Comparison of ENCODE assay signal across 28 cellular contexts in genomic region chr11:9357041-9357440, GRCh38.
"Had no signal": no experiment of that assay in that cellular context is flagged by ENCODE, and none has a peak within 500 bp of the region (broad histone marks: within the 10 kb centered on the region; RNA-seq: fewer than 3 reads in every experiment).

No MANE protein-coding gene starts in this region.

- H3K4me3 ChIP-seq: adrenal gland, body of pancreas, heart right ventricle, left lung, lower lobe of right lung, mucosa of descending colon, right atrium auricular region, smooth muscle cell, stomach, thyroid gland, upper lobe of right lung had no signal

- H3K27ac Mint-ChIP-seq: activated CD4-positive, alpha-beta T cell treated with anti-CD3 and anti-CD28 coated beads for 36 hours; activated CD8-positive, alpha-beta memory T cell treated with anti-CD3 and anti-CD28 coated beads, Interleukin-2, amount 10 ng/mL, durations not matched to agents 7 days and 5 days; activated CD8-positive, alpha-beta T cell treated with anti-CD3 and anti-CD28 coated beads, Interleukin-2, amount 10 ng/mL, durations not matched to agents 7 days and 5 days; activated naive CD8-positive, alpha-beta T cell treated with anti-CD3 and anti-CD28 coated beads for 36 hours; activated T-cell treated with anti-CD3 and anti-CD28 coated beads, Interleukin-2, amount 50 U/mL, for 72 hours; effector memory CD8-positive, alpha-beta T cell; natural killer cell treated with Interleukin-12 subunit alpha and Interleukin-12 subunit beta and Interleukin-15 and Interleukin-18, amount 100 ng/mL, for 72 hours; stimulated activated naive B cell treated with anti-CD40 and anti-IgM and Interleukin-4, amounts not matched to agents 10 μg/mL and 1 μg/mL and 100 μg/mL, for 72 hours; T-helper 2 cell treated with Interferon-gamma antibody and Interleukin-4, amounts not matched to agents 5 μg/mL and 100 μg/mL, for 36 hours had no signal

- H3K4me2 ChIP-seq: smooth muscle cell had no signal

- H3K27ac ChIP-seq: adrenal gland, body of pancreas, heart right ventricle, left lung, lower lobe of right lung, right atrium auricular region, stomach, thyroid gland, upper lobe of right lung had no signal

- H3K27me3 ChIP-seq: adrenal gland, body of pancreas, heart right ventricle, left lung, right atrium auricular region, stomach, thyroid gland, upper lobe of right lung had no signal

- H3K9me3 ChIP-seq: adrenal gland, body of pancreas, heart right ventricle, left lung, lower lobe of right lung, mucosa of descending colon, right atrium auricular region, stomach, thyroid gland, upper lobe of right lung had no signal

- H3K36me3 Mint-ChIP-seq: activated CD8-positive, alpha-beta memory T cell treated with anti-CD3 and anti-CD28 coated beads, Interleukin-2, amount 10 ng/mL, durations not matched to agents 7 days and 5 days; activated naive CD8-positive, alpha-beta T cell treated with anti-CD3 and anti-CD28 coated beads for 36 hours; natural killer cell treated with Interleukin-12 subunit alpha and Interleukin-12 subunit beta and Interleukin-15 and Interleukin-18, amount 100 ng/mL, for 72 hours; stimulated activated naive B cell treated with anti-CD40 and anti-IgM and Interleukin-4, amounts not matched to agents 10 μg/mL and 1 μg/mL and 100 μg/mL, for 72 hours had no signal

- H3K27me3 Mint-ChIP-seq: activated CD4-positive, alpha-beta T cell treated with anti-CD3 and anti-CD28 coated beads for 36 hours; activated naive CD8-positive, alpha-beta T cell treated with anti-CD3 and anti-CD28 coated beads for 36 hours; effector memory CD8-positive, alpha-beta T cell; natural killer cell treated with Interleukin-12 subunit alpha and Interleukin-12 subunit beta and Interleukin-15 and Interleukin-18, amount 100 ng/mL, for 72 hours; stimulated activated naive B cell treated with anti-CD40 and anti-IgM and Interleukin-4, amounts not matched to agents 10 μg/mL and 1 μg/mL and 100 μg/mL, for 72 hours had no signal

- H3K9me3 Mint-ChIP-seq: activated naive CD8-positive, alpha-beta T cell treated with anti-CD3 and anti-CD28 coated beads for 36 hours; activated T-cell treated with anti-CD3 and anti-CD28 coated beads, Interleukin-2, amount 50 U/mL, for 72 hours; effector memory CD8-positive, alpha-beta T cell; natural killer cell treated with Interleukin-12 subunit alpha and Interleukin-12 subunit beta and Interleukin-15 and Interleukin-18, amount 100 ng/mL, for 72 hours; stimulated activated naive B cell treated with anti-CD40 and anti-IgM and Interleukin-4, amounts not matched to agents 10 μg/mL and 1 μg/mL and 100 μg/mL, for 72 hours; T-helper 2 cell treated with Interferon-gamma antibody and Interleukin-4, amounts not matched to agents 5 μg/mL and 100 μg/mL, for 36 hours had no signal

- H3K36me3 ChIP-seq: adrenal gland, heart right ventricle, left lung, lower lobe of right lung, right atrium auricular region, stomach, thyroid gland, upper lobe of right lung had no signal

- ATAC-seq: activated CD4-positive, alpha-beta T cell treated with anti-CD3 and anti-CD28 coated beads for 36 hours; activated CD8-positive, alpha-beta memory T cell treated with anti-CD3 and anti-CD28 coated beads, Interleukin-2, amount 10 ng/mL, durations not matched to agents 7 days and 5 days; activated CD8-positive, alpha-beta T cell treated with anti-CD3 and anti-CD28 coated beads, Interleukin-2, amount 10 ng/mL, durations not matched to agents 7 days and 5 days; activated T-cell treated with anti-CD3 and anti-CD28 coated beads, Interleukin-2, amount 50 U/mL, for 72 hours; body of pancreas; effector memory CD8-positive, alpha-beta T cell; heart right ventricle; left lung; lower lobe of right lung; mucosa of descending colon; natural killer cell treated with Interleukin-12 subunit alpha and Interleukin-12 subunit beta and Interleukin-15 and Interleukin-18, amount 100 ng/mL, for 72 hours; stimulated activated naive B cell treated with anti-CD40 and anti-IgM and Interleukin-4, amounts not matched to agents 10 μg/mL and 1 μg/mL and 100 μg/mL, for 72 hours; upper lobe of right lung had no signal

- DNase-seq: activated CD4-positive, alpha-beta T cell treated with anti-CD3 and anti-CD28 coated beads for 36 hours; activated CD4-positive, CD25-positive, alpha-beta regulatory T cell; activated CD8-positive, alpha-beta memory T cell treated with anti-CD3 and anti-CD28 coated beads, Interleukin-2, amount 10 ng/mL, durations not matched to agents 7 days and 5 days; activated CD8-positive, alpha-beta T cell treated with anti-CD3 and anti-CD28 coated beads, Interleukin-2, amount 10 ng/mL, durations not matched to agents 7 days and 5 days; activated naive CD4-positive, alpha-beta T cell treated with Interleukin-2 at 50 U/mL for 16 hours; activated naive CD8-positive, alpha-beta T cell treated with anti-CD3 and anti-CD28 coated beads for 36 hours; activated T-cell treated with anti-CD3 and anti-CD28 coated beads, Interleukin-2, amount 50 U/mL, for 72 hours; adrenal gland; body of pancreas; cortex of kidney; effector memory CD8-positive, alpha-beta T cell; foreskin melanocyte; heart right ventricle; kidney glomerular epithelial cell; left lung; lower lobe of right lung; mucosa of descending colon; stimulated activated CD4-positive, alpha-beta T cell treated with anti-CD3 and anti-CD28 coated beads, Interleukin-1b, Interleukin-23, amount 100 ng/mL, for 48 hours; stimulated activated CD4-positive, alpha-beta T cell treated with anti-CD3 and anti-CD28 coated beads, Interleukin-4, amount 100 ng/mL, for 4 hours; stimulated activated CD8-positive, alpha-beta memory T cell treated with anti-CD3 and anti-CD28 coated beads, Interleukin-4, amount 100 ng/mL, for 48 hours; stimulated activated naive B cell treated with anti-CD40 and anti-IgM and Interleukin-4, amounts not matched to agents 10 μg/mL and 1 μg/mL and 100 μg/mL, for 72 hours; stomach; thyroid gland; upper lobe of right lung had no signal

- H3K4me1 ChIP-seq: adrenal gland, body of pancreas, left lung, lower lobe of right lung, stomach, thyroid gland, upper lobe of right lung had no signal

- H3K4me3 Mint-ChIP-seq: activated CD4-positive, alpha-beta T cell treated with anti-CD3 and anti-CD28 coated beads for 36 hours; activated CD8-positive, alpha-beta memory T cell treated with anti-CD3 and anti-CD28 coated beads, Interleukin-2, amount 10 ng/mL, durations not matched to agents 7 days and 5 days; activated CD8-positive, alpha-beta T cell treated with anti-CD3 and anti-CD28 coated beads, Interleukin-2, amount 10 ng/mL, durations not matched to agents 7 days and 5 days; activated naive CD8-positive, alpha-beta T cell treated with anti-CD3 and anti-CD28 coated beads for 36 hours; activated T-cell treated with anti-CD3 and anti-CD28 coated beads, Interleukin-2, amount 50 U/mL, for 72 hours; effector memory CD8-positive, alpha-beta T cell; natural killer cell treated with Interleukin-12 subunit alpha and Interleukin-12 subunit beta and Interleukin-15 and Interleukin-18, amount 100 ng/mL, for 72 hours; stimulated activated naive B cell treated with anti-CD40 and anti-IgM and Interleukin-4, amounts not matched to agents 10 μg/mL and 1 μg/mL and 100 μg/mL, for 72 hours; T-helper 2 cell treated with Interferon-gamma antibody and Interleukin-4, amounts not matched to agents 5 μg/mL and 100 μg/mL, for 36 hours had no signal
